In the genomic region with DNA sequence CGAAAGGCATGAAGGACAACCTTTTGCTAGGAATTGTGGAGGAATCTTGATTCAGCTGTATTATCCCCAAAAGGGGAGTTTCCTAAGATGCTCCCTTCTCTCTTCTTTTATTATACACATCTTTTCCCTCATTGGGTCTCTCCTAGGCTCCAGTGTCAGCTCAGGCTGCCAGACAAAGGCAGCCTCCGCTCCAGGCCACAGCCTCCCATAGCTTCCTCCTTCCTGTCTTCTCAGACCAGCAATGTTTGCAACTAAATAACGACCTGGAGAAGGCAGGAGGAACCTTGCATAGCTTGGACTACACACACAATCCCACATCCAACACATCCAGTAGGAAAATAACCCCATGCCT, we compare ENCODE assay signal across 8 cellular contexts. TPM values are rescaled to one million over a fixed set of nuclear protein-coding genes. Genes with fewer than 3 reads are reported as not detected.
DNase-seq lines count a peak whose midpoint lies in the region; ATAC-seq and TF ChIP-seq lines count a peak whose summit lies in the region.

No MANE protein-coding gene starts in this region.

- H3K9me3 Mint-ChIP-seq in CD4-positive, alpha-beta memory T cell: no peaks in the 10 kb centered on the region
- no peaks in the 10 kb centered on the region for H3K9me3 Mint-ChIP-seq in chondrocyte (ENCODE audit: low read depth)
- H3K9me3 Mint-ChIP-seq in natural killer cell treated with Interleukin-12 subunit alpha and Interleukin-12 subunit beta and Interleukin-15 and Interleukin-18, amount 100 ng/mL, for 72 hours: no peaks in the 10 kb centered on the region

- peak overlapping the region; percentile 9 to 99 (median 96) for H3K27ac Mint-ChIP-seq in CD4-positive, alpha-beta memory T cell
- H3K27ac Mint-ChIP-seq in chondrocyte (ENCODE audit: unreplicated experiment): peak overlapping the region; percentile 99
- H3K27ac Mint-ChIP-seq in natural killer cell treated with Interleukin-12 subunit alpha and Interleukin-12 subunit beta and Interleukin-15 and Interleukin-18, amount 100 ng/mL, for 72 hours: peak overlapping the region; percentile 91 to 93

- H3K36me3 ChIP-seq in CD4-positive, alpha-beta memory T cell (ENCODE audit: insufficient read depth, low read length): no peaks in the 10 kb centered on the region
- no peaks in the 10 kb centered on the region for H3K36me3 ChIP-seq in MM.1S (replicated peaks; ENCODE audit: insufficient read depth, low read length)

- H3K4me3 ChIP-seq in CD4-positive, alpha-beta memory T cell (ENCODE audit: low read length in 2 of 2): peak overlapping the region; percentile 81 to 94
- H3K4me3 ChIP-seq in MM.1S (ENCODE audit: low read length): peak overlapping the region; percentile 75

- H3K9ac ChIP-seq in MM.1S (ENCODE audit: low read length): peak overlapping the region; percentile 67; the same call in 1 of the 2 replicates

- H3K27ac ChIP-seq in CD4-positive, alpha-beta memory T cell (ENCODE audit: low read depth, low read length): peak overlapping the region; percentile 68
- peak overlapping the region; percentile 16; the same call in 1 of the 2 replicates for H3K27ac ChIP-seq in MM.1S (ENCODE audit: low read length)

- H3K9me3 ChIP-seq in CD4-positive, alpha-beta memory T cell (ENCODE audit: control insufficient read depth in 1 of 2, low read length in 2 of 2): no peaks in the 10 kb centered on the region
- no peaks in the 10 kb centered on the region for H3K9me3 ChIP-seq in MM.1S (replicated peaks; ENCODE audit: insufficient read depth, low read length)

- H3K27me3 ChIP-seq in CD4-positive, alpha-beta memory T cell (ENCODE audit: insufficient read depth, low read length): peaks cover 6% of the 10 kb centered on the region
- no peaks in the 10 kb centered on the region; the same call in 1 of the 2 replicates for H3K27me3 ChIP-seq in MM.1S (replicated peaks; ENCODE audit: insufficient read depth, low read length)

- H2AFZ ChIP-seq in MM.1S (ENCODE audit: low read length): peak overlapping the region; percentile 68

- no peak for DNase-seq in CD4-positive, alpha-beta memory T cell
- DNase-seq in MM.1S (no peak), chondrocyte (ENCODE audit: low spot score) (no peak), head of caudate nucleus (no peak), GOT3 (lab: John Stamatoyannopoulos, UW) (no peak)
- DNase-seq in natural killer cell treated with Interleukin-12 subunit alpha and Interleukin-12 subunit beta and Interleukin-15 and Interleukin-18, amount 100 ng/mL, for 72 hours (ENCODE audit: low spot score): no peak
- DNase-seq in stimulated activated naive CD4-positive, alpha-beta T cell treated with Interleukin-2 at 50 U/mL for 16 hours (lab: John Stamatoyannopoulos, UW): no peak

- H3K4me1 Mint-ChIP-seq in CD4-positive, alpha-beta memory T cell: peaks cover 18 to 26% (median 19%) of the 10 kb centered on the region in 4 donors
- peaks cover 26% of the 10 kb centered on the region for H3K4me1 Mint-ChIP-seq in chondrocyte (ENCODE audit: low read depth)
- H3K4me1 Mint-ChIP-seq in natural killer cell treated with Interleukin-12 subunit alpha and Interleukin-12 subunit beta and Interleukin-15 and Interleukin-18, amount 100 ng/mL, for 72 hours (ENCODE audit: low read depth in 2 of 2): peaks cover 26 to 27% of the 10 kb centered on the region in 2 donors

- no peak for TF ChIP-seq CTCF in MM.1S (IDR thresholded peaks at IDR 0.05; ENCODE audit: low read length)
- TF ChIP-seq CTCF in chondrocyte (IDR thresholded peaks at IDR 0.05): no peak

- ATAC-seq in natural killer cell treated with Interleukin-12 subunit alpha and Interleukin-12 subunit beta and Interleukin-15 and Interleukin-18, amount 100 ng/mL, for 72 hours: no peak
- no peak for ATAC-seq in HG02623 (IDR thresholded peaks at IDR 0.05; ENCODE audit: unreplicated experiment)

- H3K79me2 ChIP-seq in MM.1S (ENCODE audit: low read length): no peaks in the 10 kb centered on the region

- H3K36me3 Mint-ChIP-seq in CD4-positive, alpha-beta memory T cell: peaks cover 4 to 21% of the 10 kb centered on the region in 2 donors
- H3K36me3 Mint-ChIP-seq in chondrocyte (ENCODE audit: low read depth): peaks cover 6% of the 10 kb centered on the region
- peaks cover 6% of the 10 kb centered on the region for H3K36me3 Mint-ChIP-seq in natural killer cell treated with Interleukin-12 subunit alpha and Interleukin-12 subunit beta and Interleukin-15 and Interleukin-18, amount 100 ng/mL, for 72 hours

- H3K9me2 ChIP-seq in MM.1S (replicated peaks; ENCODE audit: insufficient read depth, low read length): no peaks in the 10 kb centered on the region

- intact Hi-C loops in CD4-positive, alpha-beta memory T cell (cut with micrococcal nuclease): loop anchor here (5.0 kb wide), 1 partner anchor 99 kb away; no protein-coding TSS in a partner anchor
- intact Hi-C loops in head of caudate nucleus (cut with DNase I): no loop called here

- peaks cover 7% of the 10 kb centered on the region; the same call in 1 of the 2 replicates for H3F3A ChIP-seq in MM.1S (ENCODE audit: insufficient read depth, low read length)

- H3K27me3 Mint-ChIP-seq in CD4-positive, alpha-beta memory T cell: peaks cover 15% of the 10 kb centered on the region in 2 donors
- peaks cover 13% of the 10 kb centered on the region for H3K27me3 Mint-ChIP-seq in chondrocyte (ENCODE audit: low read depth)
- H3K27me3 Mint-ChIP-seq in natural killer cell treated with Interleukin-12 subunit alpha and Interleukin-12 subunit beta and Interleukin-15 and Interleukin-18, amount 100 ng/mL, for 72 hours: peaks cover 19 to 20% of the 10 kb centered on the region in 2 donors

- CTCF ChIA-PET in CD4-positive, alpha-beta memory T cell (lab: Charles Lee; ENCODE audit: partially characterized antibody): interaction anchor here (0.7 to 26.6 kb wide), 11 partner anchors 8 to 119 kb away, joined by 3 to 645 read pairs (median 7); partner anchors contain the start of genes KAZALD1, PDZD7 and SFXN3

- peaks cover 27% of the 10 kb centered on the region for H3K4me1 ChIP-seq in CD4-positive, alpha-beta memory T cell (ENCODE audit: insufficient read depth, low read length)
- H3K4me1 ChIP-seq in MM.1S (ENCODE audit: low read length): peaks cover 17% of the 10 kb centered on the region

- POLR2A ChIA-PET in CD4-positive, alpha-beta memory T cell (lab: Charles Lee; ENCODE audit: partially characterized antibody): interaction anchor here (1.2 to 5.6 kb wide), 7 partner anchors 8 to 1602 kb away, joined by 3 to 69 read pairs (median 20); partner anchors contain the start of genes KAZALD1, PDZD7, SFXN3 and TRIM8

- peak overlapping the region; percentile 75 for H3K4me2 ChIP-seq in MM.1S (ENCODE audit: low read depth, low read length)

- peak overlapping the region; percentile 92 to 99 (median 97) for H3K4me3 Mint-ChIP-seq in CD4-positive, alpha-beta memory T cell
- peak overlapping the region; percentile 88 for H3K4me3 Mint-ChIP-seq in chondrocyte (ENCODE audit: unreplicated experiment)
- peak overlapping the region; percentile 96 for H3K4me3 Mint-ChIP-seq in natural killer cell treated with Interleukin-12 subunit alpha and Interleukin-12 subunit beta and Interleukin-15 and Interleukin-18, amount 100 ng/mL, for 72 hours

- H4K20me1 ChIP-seq in MM.1S (ENCODE audit: insufficient read depth, low read length): no peaks in the 10 kb centered on the region

RNA-seq across cellular contexts. Expression of gene SFXN3, which starts 12.3 kb away (rescaled TPM):
- 100 to 1,000 TPM; 118 to 123 TPM for total RNA-seq in CD4-positive, alpha-beta memory T cell
- 10 to 100 TPM; 10.8 to 21.0 TPM for polyA plus RNA-seq in CD4-positive, alpha-beta memory T cell
- total RNA-seq in chondrocyte: 92.4 to 101 TPM (median 96.9 TPM) in 3 replicates
- 10 to 100 TPM; 12.5 to 21.1 TPM for total RNA-seq in natural killer cell treated with Interleukin-12 subunit alpha and Interleukin-12 subunit beta and Interleukin-15 and Interleukin-18, amount 100 ng/mL, for 72 hours

RNA-seq across cellular contexts. Expression of gene PDZD7, which starts 12.4 kb away (rescaled TPM):
- 1 to 10 TPM; 1.1 to 1.8 TPM for total RNA-seq in CD4-positive, alpha-beta memory T cell
- under 1 TPM; 0.20 to 0.29 TPM for polyA plus RNA-seq in CD4-positive, alpha-beta memory T cell
- 1.4 to 1.8 TPM (median 1.7 TPM) in 3 replicates for total RNA-seq in chondrocyte
- under 1 TPM; 0.17 to 0.62 TPM for total RNA-seq in natural killer cell treated with Interleukin-12 subunit alpha and Interleukin-12 subunit beta and Interleukin-15 and Interleukin-18, amount 100 ng/mL, for 72 hours

RNA-seq across cellular contexts. Expression of gene KAZALD1, which starts 18.5 kb away (rescaled TPM):
- total RNA-seq in CD4-positive, alpha-beta memory T cell: not detected
- polyA plus RNA-seq in CD4-positive, alpha-beta memory T cell: not detected
- 18.9 to 43.4 TPM (median 19.8 TPM) in 3 replicates for total RNA-seq in chondrocyte
- total RNA-seq in natural killer cell treated with Interleukin-12 subunit alpha and Interleukin-12 subunit beta and Interleukin-15 and Interleukin-18, amount 100 ng/mL, for 72 hours: 1 to 10 TPM in 1 of 2 donors, not detected in 1; 1.9 TPM

RNA-seq across cellular contexts. Expression of gene LZTS2, which starts 43.7 kb away (rescaled TPM):
- 10 to 100 TPM; 33.4 to 33.9 TPM for total RNA-seq in CD4-positive, alpha-beta memory T cell
- polyA plus RNA-seq in CD4-positive, alpha-beta memory T cell: 10 to 100 TPM in 1 of 2 donors, 1 to 10 TPM in 1; 8.4 to 19.9 TPM
- total RNA-seq in chondrocyte: 58.9 to 80.7 TPM (median 79.4 TPM) in 3 replicates
- total RNA-seq in natural killer cell treated with Interleukin-12 subunit alpha and Interleukin-12 subunit beta and Interleukin-15 and Interleukin-18, amount 100 ng/mL, for 72 hours: 1 to 10 TPM; 6.2 to 6.4 TPM

RNA-seq across cellular contexts. Expression of gene TWNK, which starts 56.0 kb away (rescaled TPM):
- 10 to 100 TPM; 11.5 to 14.3 TPM for total RNA-seq in CD4-positive, alpha-beta memory T cell
- polyA plus RNA-seq in CD4-positive, alpha-beta memory T cell: 10 to 100 TPM in 1 of 2 donors, 1 to 10 TPM in 1; 5.0 to 10.3 TPM
- 4.8 to 6.6 TPM (median 5.4 TPM) in 3 replicates for total RNA-seq in chondrocyte
- 10 to 100 TPM; 13.6 to 34.2 TPM for total RNA-seq in natural killer cell treated with Interleukin-12 subunit alpha and Interleukin-12 subunit beta and Interleukin-15 and Interleukin-18, amount 100 ng/mL, for 72 hours
